ENCODE assay signal across 8 cellular contexts in the genomic region with DNA sequence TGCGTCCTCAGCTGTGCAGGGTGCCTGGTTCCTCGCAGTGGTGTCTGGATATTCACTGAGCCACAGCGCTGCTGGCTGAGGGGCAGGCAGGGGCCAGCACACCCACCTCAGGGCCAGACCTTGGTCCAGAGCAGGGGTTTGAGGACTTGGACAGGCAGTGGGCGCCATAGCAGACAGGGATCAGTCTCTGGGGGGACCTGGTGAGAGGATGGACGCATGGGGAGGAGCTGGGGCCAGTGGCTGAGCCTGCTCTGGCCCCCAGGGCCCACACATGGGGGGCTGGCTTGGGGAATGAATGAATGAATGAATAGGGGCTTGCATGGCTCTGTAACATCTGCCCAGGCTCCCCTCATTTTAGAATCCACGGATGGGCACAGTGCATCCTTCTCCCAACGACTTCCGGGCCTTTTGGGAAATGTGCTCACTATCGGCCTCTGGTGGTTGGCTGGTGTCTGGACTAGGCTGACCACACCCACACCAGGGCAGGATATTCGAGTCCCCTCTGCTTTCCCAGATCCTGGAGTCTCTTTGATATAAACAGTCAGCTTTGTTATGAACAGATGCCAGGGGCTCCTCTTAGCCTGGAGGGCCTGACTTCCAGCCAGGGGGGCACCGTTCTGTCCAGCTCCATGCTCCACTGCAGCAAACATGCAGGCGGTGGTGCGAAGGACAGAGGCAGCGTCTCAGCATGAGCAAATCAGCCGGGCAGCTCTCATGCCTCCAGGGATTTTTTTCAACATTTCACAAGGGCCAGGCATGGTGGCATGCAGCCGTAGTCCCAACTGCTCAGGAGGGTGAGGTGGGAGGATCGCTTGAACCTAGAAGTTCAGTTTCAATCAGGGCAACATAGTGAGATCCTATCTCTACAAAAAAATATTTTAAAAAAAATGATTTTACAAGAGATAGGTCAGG.
DNase-seq lines count a peak whose midpoint lies in the region; ATAC-seq and TF ChIP-seq lines count a peak whose summit lies in the region.

No MANE protein-coding gene starts in this region.

- 65% methylated on average over 17 of the region's 17 CpGs for WGBS in liver

- H3K9ac ChIP-seq in liver (ENCODE audit: low read depth in 1 of 2, low read length in 2 of 2): no peak overlapping the region

- DNase-seq in activated CD4-positive, alpha-beta T cell treated with anti-CD3 and anti-CD28 coated beads for 24 hours (ENCODE audit: low read depth in 2 of 2): peak; percentile 18 to 31
- no peak for DNase-seq in activated CD4-positive, alpha-beta T cell treated with anti-CD3 and anti-CD28 coated beads for 1 hour
- DNase-seq in NCI-H1930 (lab: John Stamatoyannopoulos, UW) (peak; percentile 33 to 61), WERI-Rb-1 (peak; percentile 88), coronary artery (ENCODE audit: low spot score) (no peak)
- DNase-seq in stimulated activated CD8-positive, alpha-beta memory T cell treated with anti-CD3 and anti-CD28 coated beads, Interleukin-7, amount 100 ng/mL, for 24 hours (ENCODE audit: low read depth): peak; percentile 16

- H3K4me3 ChIP-seq in WERI-Rb-1 (ENCODE audit: low read depth, low read length): no peak overlapping the region
- H3K4me3 ChIP-seq in coronary artery: no peak overlapping the region
- no peak overlapping the region for H3K4me3 ChIP-seq in liver (ENCODE audit: low read depth in 1 of 3, low read length in 3 of 3)

- no peaks in the 10 kb centered on the region for H3K4me1 ChIP-seq in liver (ENCODE audit: control insufficient read depth in 4 of 4, insufficient read depth in 4 of 4, low read length in 3 of 4)

- TF ChIP-seq RAD21 in liver (IDR thresholded peaks at IDR 0.05): peak; percentile 84 to 93

- no peak for ATAC-seq in HG03442 (IDR thresholded peaks at IDR 0.05; ENCODE audit: unreplicated experiment)

- H3K27ac ChIP-seq in WERI-Rb-1 (no peak overlapping the region), coronary artery (no peak overlapping the region), liver (ENCODE audit: low read depth in 1 of 2, low read length in 2 of 2) (no peak overlapping the region)

- no peaks in the 10 kb centered on the region for H3K27me3 ChIP-seq in WERI-Rb-1 (ENCODE audit: insufficient read depth, low read depth, severe bottlenecking)
- H3K27me3 ChIP-seq in liver (ENCODE audit: control insufficient read depth in 4 of 4, insufficient read depth in 4 of 4, low read length in 3 of 4): no peaks in the 10 kb centered on the region

- TF ChIP-seq CTCF in WERI-Rb-1 (IDR thresholded peaks at IDR 0.05; ENCODE audit: low read depth, low read length) (peak; percentile 99), coronary artery (IDR thresholded peaks at IDR 0.05) (peak; percentile 92), liver (IDR thresholded peaks at IDR 0.05; ENCODE audit: low read depth, low read length, missing input control) (peak; percentile 85)

- no peaks in the 10 kb centered on the region for H3K9me3 ChIP-seq in WERI-Rb-1 (ENCODE audit: severe bottlenecking)
- H3K9me3 ChIP-seq in liver (ENCODE audit: control insufficient read depth in 4 of 4, low read length in 3 of 4): no peaks in the 10 kb centered on the region

- peaks cover 4% of the 10 kb centered on the region; the same call in 1 of the 2 replicates for H3K36me3 ChIP-seq in WERI-Rb-1
- H3K36me3 ChIP-seq in liver (ENCODE audit: control insufficient read depth in 4 of 4, insufficient read depth in 3 of 4, low read depth in 1 of 4, low read length in 3 of 4): peaks cover 11 to 52% (median 24%) of the 10 kb centered on the region in 4 donors

TF ChIP-seq in liver, 16 proteins besides CTCF, POLR2A, EP300 and RAD21:
- TF ChIP-seq EGR1 (IDR thresholded peaks at IDR 0.05; ENCODE audit: low read depth in 2 of 2) (no peak), FOXA2 (IDR thresholded peaks at IDR 0.05) (no peak), NR2F2 (IDR thresholded peaks at IDR 0.05) (no peak), HNF4G (IDR thresholded peaks at IDR 0.05) (no peak), JUND (IDR thresholded peaks at IDR 0.05) (no peak), TAF1 (conservative IDR thresholded peaks at IDR 0.05) (no peak), HNF4A (conservative IDR thresholded peaks at IDR 0.05) (no peak), GABPA (IDR thresholded peaks at IDR 0.05 in 1 of 2, conservative IDR thresholded peaks at IDR 0.05 in 1 of 2) (no peak), RXRA (IDR thresholded peaks at IDR 0.05) (no peak), YY1 (IDR thresholded peaks at IDR 0.05) (no peak), SP1 (IDR thresholded peaks at IDR 0.05) (no peak), MAX (IDR thresholded peaks at IDR 0.05) (no peak)
- TF ChIP-seq, protein P1, sequence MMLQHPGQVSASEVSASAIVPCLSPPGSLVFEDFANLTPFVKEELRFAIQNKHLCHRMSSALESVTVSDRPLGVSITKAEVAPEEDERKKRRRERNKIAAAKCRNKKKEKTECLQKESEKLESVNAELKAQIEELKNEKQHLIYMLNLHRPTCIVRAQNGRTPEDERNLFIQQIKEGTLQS (IDR thresholded peaks at IDR 0.05): no peak
- TF ChIP-seq, protein P2, sequence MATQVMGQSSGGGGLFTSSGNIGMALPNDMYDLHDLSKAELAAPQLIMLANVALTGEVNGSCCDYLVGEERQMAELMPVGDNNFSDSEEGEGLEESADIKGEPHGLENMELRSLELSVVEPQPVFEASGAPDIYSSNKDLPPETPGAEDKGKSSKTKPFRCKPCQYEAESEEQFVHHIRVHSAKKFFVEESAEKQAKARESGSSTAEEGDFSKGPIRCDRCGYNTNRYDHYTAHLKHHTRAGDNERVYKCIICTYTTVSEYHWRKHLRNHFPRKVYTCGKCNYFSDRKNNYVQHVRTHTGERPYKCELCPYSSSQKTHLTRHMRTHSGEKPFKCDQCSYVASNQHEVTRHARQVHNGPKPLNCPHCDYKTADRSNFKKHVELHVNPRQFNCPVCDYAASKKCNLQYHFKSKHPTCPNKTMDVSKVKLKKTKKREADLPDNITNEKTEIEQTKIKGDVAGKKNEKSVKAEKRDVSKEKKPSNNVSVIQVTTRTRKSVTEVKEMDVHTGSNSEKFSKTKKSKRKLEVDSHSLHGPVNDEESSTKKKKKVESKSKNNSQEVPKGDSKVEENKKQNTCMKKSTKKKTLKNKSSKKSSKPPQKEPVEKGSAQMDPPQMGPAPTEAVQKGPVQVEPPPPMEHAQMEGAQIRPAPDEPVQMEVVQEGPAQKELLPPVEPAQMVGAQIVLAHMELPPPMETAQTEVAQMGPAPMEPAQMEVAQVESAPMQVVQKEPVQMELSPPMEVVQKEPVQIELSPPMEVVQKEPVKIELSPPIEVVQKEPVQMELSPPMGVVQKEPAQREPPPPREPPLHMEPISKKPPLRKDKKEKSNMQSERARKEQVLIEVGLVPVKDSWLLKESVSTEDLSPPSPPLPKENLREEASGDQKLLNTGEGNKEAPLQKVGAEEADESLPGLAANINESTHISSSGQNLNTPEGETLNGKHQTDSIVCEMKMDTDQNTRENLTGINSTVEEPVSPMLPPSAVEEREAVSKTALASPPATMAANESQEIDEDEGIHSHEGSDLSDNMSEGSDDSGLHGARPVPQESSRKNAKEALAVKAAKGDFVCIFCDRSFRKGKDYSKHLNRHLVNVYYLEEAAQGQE (IDR thresholded peaks at IDR 0.05): no peak
TF ChIP-seq in liver: peak in this region for 0.

Comparison
In these comparisons a context has a peak if more than half of its experiments do, and no peak if none do; other contexts are left out.
1. DNase-seq: peak in activated CD4-positive, alpha-beta T cell treated with anti-CD3 and anti-CD28 coated beads for 24 hours (2 of 2), NCI-H1930 (2 of 2), WERI-Rb-1 (single experiment) and stimulated activated CD8-positive, alpha-beta memory T cell treated with anti-CD3 and anti-CD28 coated beads, Interleukin-7, amount 100 ng/mL, for 24 hours (single experiment); none in activated CD4-positive, alpha-beta T cell treated with anti-CD3 and anti-CD28 coated beads for 1 hour (single experiment) and coronary artery (single experiment).
2. Peak in every context shown above with its lines, with median percentiles within 50 percentile points of each other: CTCF ChIP-seq.